8 cellular contexts compared by ENCODE assay signal in the genomic region with DNA sequence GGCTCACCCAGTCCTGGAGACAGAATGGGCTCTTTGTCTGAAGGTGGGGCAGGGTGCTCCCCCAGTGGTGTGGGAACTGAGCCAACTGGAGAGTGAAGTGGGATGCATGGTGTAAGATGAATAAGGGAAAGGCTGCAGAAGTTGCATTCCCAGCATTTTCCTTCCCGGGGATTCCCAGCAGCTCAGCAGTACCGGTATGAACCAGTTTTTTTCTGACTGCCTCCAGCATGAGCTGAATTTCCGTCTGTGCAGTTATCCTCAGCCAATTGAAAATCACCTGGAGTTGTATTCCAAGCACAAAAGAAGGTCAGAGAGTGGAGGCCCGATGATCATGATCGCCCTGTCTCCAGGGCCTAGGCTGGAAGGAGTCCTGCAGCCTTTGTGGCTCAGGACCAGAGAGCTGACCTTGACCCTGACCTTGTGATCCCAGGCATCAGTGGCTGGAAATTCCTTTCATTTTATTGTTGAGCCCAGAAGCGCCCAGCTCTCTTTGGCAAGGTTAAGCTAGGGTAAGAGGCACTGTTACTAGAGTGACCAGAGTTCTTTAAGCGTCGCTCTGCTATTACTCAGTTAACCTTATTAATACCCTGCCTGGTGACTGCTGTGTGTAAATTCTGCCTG. TPM values are rescaled to one million over a fixed set of nuclear protein-coding genes. Genes with fewer than 3 reads are reported as not detected.
DNase-seq lines count a peak whose midpoint lies in the region; ATAC-seq, FAIRE-seq and TF ChIP-seq lines count a peak whose summit lies in the region.

No MANE protein-coding gene starts in this region.

- 18 to 21% methylated on average over 8 of the region's 8 CpGs for WGBS in pancreas, 2 donors

- peaks cover 23% of the 10 kb centered on the region for H3K4me1 ChIP-seq in BE2C
- peaks cover 23 to 40% (median 30%) of the 10 kb centered on the region in 3 donors for H3K4me1 ChIP-seq in pancreas

- TF ChIP-seq CTCF in BE2C (IDR thresholded peaks at IDR 0.05; ENCODE audit: low read depth, low read length) (no peak), pancreas (IDR thresholded peaks at IDR 0.05) (no peak)

- H3K4me3 ChIP-seq in BE2C (ENCODE audit: low read depth, low read length) (no peak overlapping the region), pancreas (no peak overlapping the region)

- peak overlapping the region; percentile 33 to 84 (median 58) for H3K27ac ChIP-seq in pancreas

- H3K9me3 ChIP-seq in BE2C (no peaks in the 10 kb centered on the region), pancreas (no peaks in the 10 kb centered on the region)

- no peaks in the 10 kb centered on the region for H3K27me3 Mint-ChIP-seq in activated T-helper 1 cell treated with anti-CD3 and anti-CD28 coated beads, Interleukin-12 subunit alpha, Interleukin-12 subunit beta, Interleukin-2, Interleukin-4 antibody, amounts not matched to agents 30 ng/mL and 10 ng/mL and 1 ng/mL, durations not matched to agents 14 hours and 24 hours and 36 hours (ENCODE audit: insufficient read depth)

- intact Hi-C loops in activated T-helper 1 cell treated with anti-CD3 and anti-CD28 coated beads, Interleukin-12 subunit alpha, Interleukin-12 subunit beta, Interleukin-2, Interleukin-4 antibody, amounts not matched to agents 30 ng/mL and 10 ng/mL and 1 ng/mL, durations not matched to agents 14 hours and 24 hours and 36 hours (cut with micrococcal nuclease): loop anchor here (5.0 to 10.0 kb wide), 2 partner anchors 623 to 715 kb away; partner anchors contain the start of gene UBE2D4
- intact Hi-C loops in pancreas (cut with DNase I): no loop called here

- peaks cover 27% of the 10 kb centered on the region for H3K36me3 Mint-ChIP-seq in activated T-helper 1 cell treated with anti-CD3 and anti-CD28 coated beads, Interleukin-12 subunit alpha, Interleukin-12 subunit beta, Interleukin-2, Interleukin-4 antibody, amounts not matched to agents 30 ng/mL and 10 ng/mL and 1 ng/mL, durations not matched to agents 14 hours and 24 hours and 36 hours (ENCODE audit: low read depth)

- H3K36me3 ChIP-seq in BE2C: peaks cover 4% of the 10 kb centered on the region
- no peaks in the 10 kb centered on the region for H3K36me3 ChIP-seq in pancreas

- no peak for FAIRE-seq in pancreas (lab: Jason Lieb, UNC)

- peak overlapping the region; percentile 82 for H3K4me3 Mint-ChIP-seq in activated T-helper 1 cell treated with anti-CD3 and anti-CD28 coated beads, Interleukin-12 subunit alpha, Interleukin-12 subunit beta, Interleukin-2, Interleukin-4 antibody, amounts not matched to agents 30 ng/mL and 10 ng/mL and 1 ng/mL, durations not matched to agents 14 hours and 24 hours and 36 hours

- H3K9me3 Mint-ChIP-seq in activated T-helper 1 cell treated with anti-CD3 and anti-CD28 coated beads, Interleukin-12 subunit alpha, Interleukin-12 subunit beta, Interleukin-2, Interleukin-4 antibody, amounts not matched to agents 30 ng/mL and 10 ng/mL and 1 ng/mL, durations not matched to agents 14 hours and 24 hours and 36 hours: no peaks in the 10 kb centered on the region

- DNase-seq in BE2C (peak; percentile 11), HT-29 (ENCODE audit: low spot score) (peak; percentile 65), glomerular visceral epithelial cell (ENCODE audit: extremely low spot score) (peak; percentile 85), pancreas (peak in 4 of 6 donors; percentile 42 to 72 (median 52)), NK-92 (lab: John Stamatoyannopoulos, UW; ENCODE audit: unreplicated experiment) (no peak), NCI-H1105 treated with DMSO at 0.1 percent for 48 hours (lab: John Stamatoyannopoulos, UW) (no peak)
- no peak for DNase-seq in activated T-helper 1 cell treated with anti-CD3 and anti-CD28 coated beads, Interleukin-12 subunit alpha, Interleukin-12 subunit beta, Interleukin-2, Interleukin-4 antibody, amounts not matched to agents 30 ng/mL and 10 ng/mL and 1 ng/mL, durations not matched to agents 14 hours and 24 hours and 36 hours (ENCODE audit: low spot score)

- peak overlapping the region; percentile 100 for H3K27ac Mint-ChIP-seq in activated T-helper 1 cell treated with anti-CD3 and anti-CD28 coated beads, Interleukin-12 subunit alpha, Interleukin-12 subunit beta, Interleukin-2, Interleukin-4 antibody, amounts not matched to agents 30 ng/mL and 10 ng/mL and 1 ng/mL, durations not matched to agents 14 hours and 24 hours and 36 hours

- peaks cover 75% of the 10 kb centered on the region for H3K4me1 Mint-ChIP-seq in activated T-helper 1 cell treated with anti-CD3 and anti-CD28 coated beads, Interleukin-12 subunit alpha, Interleukin-12 subunit beta, Interleukin-2, Interleukin-4 antibody, amounts not matched to agents 30 ng/mL and 10 ng/mL and 1 ng/mL, durations not matched to agents 14 hours and 24 hours and 36 hours (ENCODE audit: low read depth)

- H3K27me3 ChIP-seq in BE2C: no peaks in the 10 kb centered on the region
- no peaks in the 10 kb centered on the region for H3K27me3 ChIP-seq in pancreas

- peak; percentile 68 to 86 (median 83) for ATAC-seq in pancreas
- no peak for ATAC-seq in GM21528 (IDR thresholded peaks at IDR 0.05; ENCODE audit: low FRiP score, unreplicated experiment)

RNA-seq across cellular contexts. Expression of gene OGDH, which starts 33.4 kb away (rescaled TPM):
- 162 TPM for polyA plus RNA-seq in BE2C (2012; ENCODE audit: insufficient read depth, insufficient read length, low read depth)
- total RNA-seq in HT-29 (2014; rRNA removed; shearing (Covaris generic)): 72.0 and 81.6 TPM in 2 replicates
- 101 and 105 TPM in 2 replicates for total RNA-seq in activated T-helper 1 cell treated with anti-CD3 and anti-CD28 coated beads, Interleukin-12 subunit alpha, Interleukin-12 subunit beta, Interleukin-2, Interleukin-4 antibody, amounts not matched to agents 30 ng/mL and 10 ng/mL and 1 ng/mL, durations not matched to agents 14 hours and 24 hours and 36 hours
- total RNA-seq in pancreas: 10 to 100 TPM; 24.5 to 49.2 (median 33.7) TPM
- 10 to 100 TPM; 18.4 to 19.3 TPM for polyA plus RNA-seq in pancreas

RNA-seq across cellular contexts. Expression of gene TMED4, which starts 57.8 kb away (rescaled TPM):
- 183 TPM for polyA plus RNA-seq in BE2C (2012; ENCODE audit: insufficient read depth, insufficient read length, low read depth)
- total RNA-seq in HT-29 (2014; rRNA removed; shearing (Covaris generic)): 119 and 134 TPM in 2 replicates
- 74.9 and 79.6 TPM in 2 replicates for total RNA-seq in activated T-helper 1 cell treated with anti-CD3 and anti-CD28 coated beads, Interleukin-12 subunit alpha, Interleukin-12 subunit beta, Interleukin-2, Interleukin-4 antibody, amounts not matched to agents 30 ng/mL and 10 ng/mL and 1 ng/mL, durations not matched to agents 14 hours and 24 hours and 36 hours
- 10 to 100 TPM; 38.2 to 53.0 (median 47.0) TPM for total RNA-seq in pancreas
- 10 to 100 TPM; 32.3 to 55.9 TPM for polyA plus RNA-seq in pancreas

Comparison
In these comparisons a context has a peak if more than half of its experiments do, and no peak if none do; other contexts are left out.
1. DNase-seq: peak in BE2C (single experiment), HT-29 (single experiment), glomerular visceral epithelial cell (single experiment) and pancreas (4 of 6); none in activated T-helper 1 cell treated with anti-CD3 and anti-CD28 coated beads, Interleukin-12 subunit alpha, Interleukin-12 subunit beta, Interleukin-2, Interleukin-4 antibody, amounts not matched to agents 30 ng/mL and 10 ng/mL and 1 ng/mL, durations not matched to agents 14 hours and 24 hours and 36 hours (single experiment), NK-92 (single experiment) and NCI-H1105 treated with DMSO at 0.1 percent for 48 hours (single experiment).